8 cellular contexts compared by ENCODE assay signal in genomic region chr12:49843411-49843810, GRCh38. TPM values are rescaled to one million over a fixed set of nuclear protein-coding genes. Genes with fewer than 3 reads are reported as not detected.
DNase-seq lines count a peak whose midpoint lies in the region; ATAC-seq, FAIRE-seq and TF ChIP-seq lines count a peak whose summit lies in the region.

No MANE protein-coding gene starts in this region.

- H3K36me3 ChIP-seq in HUES64 (ENCODE audit: insufficient read depth, low read length) = no peaks in the 10 kb centered on the region
- peaks cover 5% of the 10 kb centered on the region for H3K36me3 ChIP-seq in muscle layer of colon (ENCODE audit: insufficient read depth, low read length)

- FAIRE-seq in GM12891 (lab: Jason Lieb, UNC) = no peak

- peak overlapping the region; percentile 79 for H3K9ac ChIP-seq in HUES64 (ENCODE audit: low read depth, low read length)
- H3K9ac ChIP-seq in muscle layer of colon (ENCODE audit: low read length) = peak overlapping the region; percentile 98

- ATAC-seq in HG03460 (IDR thresholded peaks at IDR 0.05; ENCODE audit: unreplicated experiment) (no peak), esophagus mucosa (no peak)

- no peak for TF ChIP-seq POLR2A in GM12891 (IDR thresholded peaks at IDR 0.05; ENCODE audit: low read depth, low read length)

- peak overlapping the region; percentile 84; the same call in 1 of the 2 replicates for H3K27ac ChIP-seq in HUES64 (ENCODE audit: low read depth, low read length)
- H3K27ac ChIP-seq in muscle layer of colon (ENCODE audit: low read depth, low read length) = peak overlapping the region; percentile 93

- H3K27me3 ChIP-seq in HUES64 (ENCODE audit: insufficient read depth, low read length) = peaks cover 8% of the 10 kb centered on the region; the same call in 1 of the 2 replicates
- H3K27me3 ChIP-seq in muscle layer of colon (ENCODE audit: control insufficient read depth in 1 of 2, insufficient read depth in 2 of 2, low read length in 2 of 2) = no peaks in the 10 kb centered on the region

- WGBS in HUES64 = 87% methylated on average over 7 of the region's 7 CpGs

- TF ChIP-seq CTCF in AG09309 (IDR thresholded peaks at IDR 0.05; ENCODE audit: control insufficient read depth, insufficient read depth, low read depth, low read length, missing control alignments) (no peak), cardiac fibroblast (IDR thresholded peaks at IDR 0.05; ENCODE audit: low read depth, low read length) (no peak)

- H3K4me1 ChIP-seq in HUES64 (ENCODE audit: insufficient read depth, low read length) (peaks cover 5% of the 10 kb centered on the region; the same call in 1 of the 2 replicates), muscle layer of colon (ENCODE audit: insufficient read depth, low read length) (peaks cover 15% of the 10 kb centered on the region)

- no peak for DNase-seq in AG09309 (ENCODE audit: low read depth)
- no peak for DNase-seq in cardiac fibroblast (ENCODE audit: low read depth in 2 of 2)
- DNase-seq in NCI-H226 = no peak
- DNase-seq in GM12891 (ENCODE audit: insufficient read length, low spot score) = no peak

- no peaks in the 10 kb centered on the region for H3K9me3 ChIP-seq in HUES64 (ENCODE audit: insufficient read depth, low read depth, low read length)
- H3K9me3 ChIP-seq in muscle layer of colon (ENCODE audit: low read length) = no peaks in the 10 kb centered on the region

- H3K4me3 ChIP-seq in AG09309 (ENCODE audit: control insufficient read depth, low read depth, low read length) (peak overlapping the region; percentile 60), HUES64 (ENCODE audit: low read length) (peak overlapping the region; percentile 77), cardiac fibroblast (replicated peaks in 1 of 2; ENCODE audit: low read depth in 2 of 2, low read length in 2 of 2) (peak overlapping the region; percentile 67), muscle layer of colon (ENCODE audit: low read depth in 1 of 2, low read length in 2 of 2) (peak overlapping the region; percentile 93 to 98)

TF ChIP-seq in GM12891, 5 proteins besides CTCF, POLR2A, EP300 and RAD21:
- TF ChIP-seq POU2F2 (IDR thresholded peaks at IDR 0.05; ENCODE audit: low read depth, low read length) (no peak), POLR2AphosphoS5 (IDR thresholded peaks at IDR 0.05; ENCODE audit: low read depth, low read length) (no peak), TAF1 (IDR thresholded peaks at IDR 0.05; ENCODE audit: low read depth, low read length) (no peak), PAX5 (IDR thresholded peaks at IDR 0.05; ENCODE audit: insufficient read depth, low read length, severe bottlenecking) (no peak), SPI1 (IDR thresholded peaks at IDR 0.05; ENCODE audit: low read depth, low read length) (no peak)

RNA-seq across cellular contexts. Expression of gene BCDIN3D, which starts 0.5 kb away (rescaled TPM):
- polyA plus RNA-seq in HUES64 (2013, experiment 1 of 2) = 2.4 TPM
- polyA plus RNA-seq in HUES64 (2013, experiment 2 of 2) = 1.8 TPM
- 2.4 TPM for polyA plus RNA-seq in GM12891 (2012; ENCODE audit: low read depth, missing spikeins)
- total RNA-seq in esophagus mucosa = 3.9 TPM

RNA-seq across cellular contexts. Expression of gene NCKAP5L, which starts 15.2 kb away (rescaled TPM):
- polyA plus RNA-seq in HUES64 (2013, experiment 1 of 2) = 17.9 TPM
- 19.1 TPM for polyA plus RNA-seq in HUES64 (2013, experiment 2 of 2)
- 8.5 TPM for polyA plus RNA-seq in GM12891 (2012; ENCODE audit: low read depth, missing spikeins)
- total RNA-seq in esophagus mucosa = 3.9 TPM
